Comparison of ENCODE assay signal across 8 cellular contexts in the genomic region with DNA sequence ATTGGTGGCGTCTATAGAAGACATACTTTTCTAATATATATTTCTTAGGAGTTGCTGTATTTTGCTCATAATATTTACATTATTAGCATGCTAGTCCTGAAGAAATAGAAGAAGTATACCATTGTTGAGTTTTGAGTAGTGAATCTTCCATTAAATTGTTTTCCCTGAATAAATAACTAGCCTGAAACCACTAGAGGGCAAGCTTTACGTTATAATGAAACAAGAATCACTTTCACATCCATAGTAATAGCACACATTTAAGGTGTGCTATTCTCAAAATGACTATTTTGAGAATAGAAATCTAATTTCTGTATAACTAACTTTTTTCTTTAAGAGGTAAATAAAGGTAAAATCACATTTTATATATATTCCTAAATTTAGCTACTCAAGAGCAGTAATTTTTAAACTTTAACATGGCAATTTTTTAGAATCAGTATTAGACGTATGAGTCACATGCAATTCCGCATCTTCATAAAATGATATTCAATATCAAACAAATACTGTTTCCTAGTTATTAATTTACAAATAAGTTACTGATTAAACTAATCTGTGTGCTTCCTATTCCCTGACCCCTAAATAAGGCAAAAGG.
DNase-seq lines count a peak whose midpoint lies in the region; ATAC-seq, FAIRE-seq and TF ChIP-seq lines count a peak whose summit lies in the region.

No MANE protein-coding gene starts in this region.

- H2AFZ ChIP-seq in GM12878 (ENCODE audit: control insufficient read depth, low read depth, low read length) = no peak overlapping the region

- POLR2A ChIA-PET in GM12878 (lab: Charles Lee) = no interaction called here

- no peak for DNase-seq in stimulated activated naive CD8-positive, alpha-beta T cell treated with anti-CD3 and anti-CD28 coated beads, Interleukin-15, amount 100 ng/mL, for 72 hours
- no peak for DNase-seq in stimulated activated naive CD8-positive, alpha-beta T cell treated with anti-CD3 and anti-CD28 coated beads, Interleukin-15, Interleukin-2, amounts not matched to agents 100 U/mL and 50 U/mL, for 24 hours
- DNase-seq in NCI-H146 treated with DMSO at 0.1 percent for 48 hours (lab: John Stamatoyannopoulos, UW; ENCODE audit: unreplicated experiment) = peak; percentile 6
- no peak for DNase-seq in GM12878 (ENCODE audit: low read depth, low spot score)
- DNase-seq in neural crest cell (ENCODE audit: low read depth, low spot score) = no peak
- no peak for DNase-seq in activated T-helper 2 cell treated with anti-CD3 and anti-CD28 coated beads, Interferon-gamma antibody, Interleukin-2, Interleukin-4, amounts not matched to agents 10 μg/mL and 5 μg/mL and 100 μg/mL, durations not matched to agents 14 hours and 24 hours and 36 hours (ENCODE audit: low spot score)
- DNase-seq in NCI-H1048 (lab: John Stamatoyannopoulos, UW) = no peak

- no peaks in the 10 kb centered on the region for H3K36me3 Mint-ChIP-seq in neural crest cell (ENCODE audit: low read depth)
- no peaks in the 10 kb centered on the region for H3K36me3 Mint-ChIP-seq in activated T-helper 2 cell treated with anti-CD3 and anti-CD28 coated beads, Interferon-gamma antibody, Interleukin-2, Interleukin-4, amounts not matched to agents 10 μg/mL and 5 μg/mL and 100 μg/mL, durations not matched to agents 14 hours and 24 hours and 36 hours (ENCODE audit: low read depth)

- H3K4me1 Mint-ChIP-seq in stimulated activated naive CD8-positive, alpha-beta T cell treated with anti-CD3 and anti-CD28 coated beads, Interleukin-15, amount 100 ng/mL, for 72 hours = no peaks in the 10 kb centered on the region
- no peaks in the 10 kb centered on the region for H3K4me1 Mint-ChIP-seq in neural crest cell
- H3K4me1 Mint-ChIP-seq in activated T-helper 2 cell treated with anti-CD3 and anti-CD28 coated beads, Interferon-gamma antibody, Interleukin-2, Interleukin-4, amounts not matched to agents 10 μg/mL and 5 μg/mL and 100 μg/mL, durations not matched to agents 14 hours and 24 hours and 36 hours (ENCODE audit: low read depth) = no peaks in the 10 kb centered on the region

- no peaks in the 10 kb centered on the region for H4K20me1 ChIP-seq in GM12878 (ENCODE audit: control insufficient read depth, insufficient read depth)

- no peak overlapping the region for H3K4me2 ChIP-seq in GM12878 (ENCODE audit: control insufficient read depth, insufficient read depth)

- no peaks in the 10 kb centered on the region for H3K27me3 ChIP-seq in GM12878 (replicated peaks in 1 of 2; ENCODE audit: control insufficient read depth in 2 of 2, insufficient read depth in 2 of 2, low read length in 1 of 2)

- no peaks in the 10 kb centered on the region for H3K4me1 ChIP-seq in GM12878 (ENCODE audit: control insufficient read depth, insufficient read depth, low read length)

- intact Hi-C loops in GM12878 (cut with micrococcal nuclease; ENCODE audit: unreplicated experiment) = loop anchor here (2.0 kb wide), 1 partner anchor 503 kb away; no protein-coding TSS in a partner anchor
- intact Hi-C loops in activated T-helper 2 cell treated with anti-CD3 and anti-CD28 coated beads, Interferon-gamma antibody, Interleukin-2, Interleukin-4, amounts not matched to agents 10 μg/mL and 5 μg/mL and 100 μg/mL, durations not matched to agents 14 hours and 24 hours and 36 hours (cut with micrococcal nuclease) = no loop called here

- no peak for FAIRE-seq in GM12878 (lab: Jason Lieb, UNC)

- TF ChIP-seq POLR2A in GM12878 (IDR thresholded peaks at IDR 0.05; ENCODE audit: low read depth, low read length) = no peak

- CTCF ChIA-PET in GM12878 (lab: Yijun Ruan, JAX) = interaction anchor here (0.9 to 1.9 kb wide), 2 partner anchors 10 to 26 kb away, joined by 3 to 5 read pairs; no protein-coding TSS in a partner anchor

- H3K4me3 ChIP-seq in GM12878 = no peak overlapping the region

- ATAC-seq in stimulated activated naive CD8-positive, alpha-beta T cell treated with anti-CD3 and anti-CD28 coated beads, Interleukin-15, amount 100 ng/mL, for 72 hours = peak; percentile 48
- no peak for ATAC-seq in stimulated activated naive CD8-positive, alpha-beta T cell treated with anti-CD3 and anti-CD28 coated beads, Interleukin-15, Interleukin-2, amounts not matched to agents 100 U/mL and 50 U/mL, for 24 hours
- peak; percentile 94 for ATAC-seq in HG02884 (IDR thresholded peaks at IDR 0.05; ENCODE audit: unreplicated experiment)
- ATAC-seq in GM12878 = peak; percentile 74

- H3K9me3 ChIP-seq in GM12878 (replicated peaks; ENCODE audit: control insufficient read depth, insufficient read depth, low read length) = no peaks in the 10 kb centered on the region

- H3K27ac ChIP-seq in GM12878 (ENCODE audit: control insufficient read depth, insufficient read depth) = no peak overlapping the region

- RAD21 ChIA-PET in GM12878 (lab: Charles Lee; ENCODE audit: unreplicated experiment) = no interaction called here

- no peak overlapping the region for H3K4me3 Mint-ChIP-seq in stimulated activated naive CD8-positive, alpha-beta T cell treated with anti-CD3 and anti-CD28 coated beads, Interleukin-15, amount 100 ng/mL, for 72 hours
- H3K4me3 Mint-ChIP-seq in neural crest cell = no peak overlapping the region
- no peak overlapping the region for H3K4me3 Mint-ChIP-seq in activated T-helper 2 cell treated with anti-CD3 and anti-CD28 coated beads, Interferon-gamma antibody, Interleukin-2, Interleukin-4, amounts not matched to agents 10 μg/mL and 5 μg/mL and 100 μg/mL, durations not matched to agents 14 hours and 24 hours and 36 hours (ENCODE audit: low read depth)

- TF ChIP-seq EP300 in GM12878 (IDR thresholded peaks at IDR 0.05; ENCODE audit: borderline replicate concordance in 1 of 2, control insufficient read depth in 1 of 2, low read depth in 2 of 2, low read length in 2 of 2) = no peak

- no TSS peak for BruUV-seq in GM12878 (replicated peaks; lab: Mats Ljungman, UMichigan)

- no peaks in the 10 kb centered on the region for H3K79me2 ChIP-seq in GM12878 (ENCODE audit: control insufficient read depth, insufficient read depth, low read length)

- 26% methylated on average over 4 of the region's 4 CpGs for WGBS in GM12878 (ENCODE audit: insufficient coverage, insufficient replicate concordance, low lambda C conversion rate, missing lambda C conversion rate)

- H3K27me3 Mint-ChIP-seq in stimulated activated naive CD8-positive, alpha-beta T cell treated with anti-CD3 and anti-CD28 coated beads, Interleukin-15, amount 100 ng/mL, for 72 hours = no peaks in the 10 kb centered on the region
- no peaks in the 10 kb centered on the region for H3K27me3 Mint-ChIP-seq in neural crest cell (ENCODE audit: low read depth)
- H3K27me3 Mint-ChIP-seq in activated T-helper 2 cell treated with anti-CD3 and anti-CD28 coated beads, Interferon-gamma antibody, Interleukin-2, Interleukin-4, amounts not matched to agents 10 μg/mL and 5 μg/mL and 100 μg/mL, durations not matched to agents 14 hours and 24 hours and 36 hours (ENCODE audit: low read depth) = no peaks in the 10 kb centered on the region

- H3K9me3 Mint-ChIP-seq in stimulated activated naive CD8-positive, alpha-beta T cell treated with anti-CD3 and anti-CD28 coated beads, Interleukin-15, amount 100 ng/mL, for 72 hours = no peaks in the 10 kb centered on the region
- H3K9me3 Mint-ChIP-seq in neural crest cell = no peaks in the 10 kb centered on the region
- no peaks in the 10 kb centered on the region for H3K9me3 Mint-ChIP-seq in activated T-helper 2 cell treated with anti-CD3 and anti-CD28 coated beads, Interferon-gamma antibody, Interleukin-2, Interleukin-4, amounts not matched to agents 10 μg/mL and 5 μg/mL and 100 μg/mL, durations not matched to agents 14 hours and 24 hours and 36 hours

- peak; percentile 27 to 54 (median 31); a peak in 4 of 6 replicates for TF ChIP-seq CTCF in GM12878 (IDR thresholded peaks at IDR 0.05 in 2 of 3, conservative IDR thresholded peaks at IDR 0.05 in 1 of 3; ENCODE audit: control insufficient read depth in 2 of 3, extremely low read depth in 1 of 3, insufficient read depth in 1 of 3, low read depth in 3 of 3, low read length in 3 of 3)
- peak; percentile 73 for TF ChIP-seq CTCF in neural crest cell (conservative IDR thresholded peaks at IDR 0.05)

- no peak overlapping the region for H3K27ac Mint-ChIP-seq in stimulated activated naive CD8-positive, alpha-beta T cell treated with anti-CD3 and anti-CD28 coated beads, Interleukin-15, amount 100 ng/mL, for 72 hours
- no peak overlapping the region for H3K27ac Mint-ChIP-seq in neural crest cell (ENCODE audit: unreplicated experiment)
- no peak overlapping the region for H3K27ac Mint-ChIP-seq in activated T-helper 2 cell treated with anti-CD3 and anti-CD28 coated beads, Interferon-gamma antibody, Interleukin-2, Interleukin-4, amounts not matched to agents 10 μg/mL and 5 μg/mL and 100 μg/mL, durations not matched to agents 14 hours and 24 hours and 36 hours

- H3K9ac ChIP-seq in GM12878 (ENCODE audit: control insufficient read depth, insufficient read depth, low read length) = no peak overlapping the region

- no peaks in the 10 kb centered on the region for H3K36me3 ChIP-seq in GM12878 (ENCODE audit: control insufficient read depth in 2 of 2, insufficient read depth in 2 of 2, low read length in 1 of 2)

- TF ChIP-seq RAD21 in GM12878 (IDR thresholded peaks at IDR 0.05; ENCODE audit: insufficient read depth, low read depth, low read length) = peak; percentile 54; the same call in 1 of the 2 replicates

- SMC1A ChIA-PET in GM12878 (lab: Charles Lee; ENCODE audit: uncharacterized antibody, unreplicated experiment) = no interaction called here

- in situ Hi-C loops in GM12878 (cut with MboI) = no loop called here

TF ChIP-seq in GM12878, 131 proteins besides CTCF, POLR2A, EP300 and RAD21 (continues in another document):
- TF ChIP-seq, protein P1, sequence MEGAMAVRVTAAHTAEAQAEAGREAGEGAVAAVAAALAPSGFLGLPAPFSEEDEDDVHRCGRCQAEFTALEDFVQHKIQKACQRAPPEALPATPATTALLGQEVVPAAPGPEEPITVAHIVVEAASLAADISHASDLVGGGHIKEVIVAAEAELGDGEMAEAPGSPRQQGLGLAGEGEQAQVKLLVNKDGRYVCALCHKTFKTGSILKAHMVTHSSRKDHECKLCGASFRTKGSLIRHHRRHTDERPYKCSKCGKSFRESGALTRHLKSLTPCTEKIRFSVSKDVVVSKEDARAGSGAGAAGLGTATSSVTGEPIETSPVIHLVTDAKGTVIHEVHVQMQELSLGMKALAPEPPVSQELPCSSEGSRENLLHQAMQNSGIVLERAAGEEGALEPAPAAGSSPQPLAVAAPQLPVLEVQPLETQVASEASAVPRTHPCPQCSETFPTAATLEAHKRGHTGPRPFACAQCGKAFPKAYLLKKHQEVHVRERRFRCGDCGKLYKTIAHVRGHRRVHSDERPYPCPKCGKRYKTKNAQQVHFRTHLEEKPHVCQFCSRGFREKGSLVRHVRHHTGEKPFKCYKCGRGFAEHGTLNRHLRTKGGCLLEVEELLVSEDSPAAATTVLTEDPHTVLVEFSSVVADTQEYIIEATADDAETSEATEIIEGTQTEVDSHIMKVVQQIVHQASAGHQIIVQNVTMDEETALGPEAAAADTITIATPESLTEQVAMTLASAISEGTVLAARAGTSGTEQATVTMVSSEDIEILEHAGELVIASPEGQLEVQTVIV (IDR thresholded peaks at IDR 0.05; ENCODE audit: borderline replicate concordance, partially characterized antibody) = no peak
- TF ChIP-seq SMC3 (IDR thresholded peaks at IDR 0.05; ENCODE audit: borderline replicate concordance, low read length) = peak; percentile 15; the same call in 1 of the 2 replicates
- no peak for TF ChIP-seq EGR1 (IDR thresholded peaks at IDR 0.05; ENCODE audit: borderline replicate concordance in 1 of 2, low read depth in 2 of 2, low read length in 2 of 2)
